ENCODE assay signal across 1 cellular context in the genomic region with DNA sequence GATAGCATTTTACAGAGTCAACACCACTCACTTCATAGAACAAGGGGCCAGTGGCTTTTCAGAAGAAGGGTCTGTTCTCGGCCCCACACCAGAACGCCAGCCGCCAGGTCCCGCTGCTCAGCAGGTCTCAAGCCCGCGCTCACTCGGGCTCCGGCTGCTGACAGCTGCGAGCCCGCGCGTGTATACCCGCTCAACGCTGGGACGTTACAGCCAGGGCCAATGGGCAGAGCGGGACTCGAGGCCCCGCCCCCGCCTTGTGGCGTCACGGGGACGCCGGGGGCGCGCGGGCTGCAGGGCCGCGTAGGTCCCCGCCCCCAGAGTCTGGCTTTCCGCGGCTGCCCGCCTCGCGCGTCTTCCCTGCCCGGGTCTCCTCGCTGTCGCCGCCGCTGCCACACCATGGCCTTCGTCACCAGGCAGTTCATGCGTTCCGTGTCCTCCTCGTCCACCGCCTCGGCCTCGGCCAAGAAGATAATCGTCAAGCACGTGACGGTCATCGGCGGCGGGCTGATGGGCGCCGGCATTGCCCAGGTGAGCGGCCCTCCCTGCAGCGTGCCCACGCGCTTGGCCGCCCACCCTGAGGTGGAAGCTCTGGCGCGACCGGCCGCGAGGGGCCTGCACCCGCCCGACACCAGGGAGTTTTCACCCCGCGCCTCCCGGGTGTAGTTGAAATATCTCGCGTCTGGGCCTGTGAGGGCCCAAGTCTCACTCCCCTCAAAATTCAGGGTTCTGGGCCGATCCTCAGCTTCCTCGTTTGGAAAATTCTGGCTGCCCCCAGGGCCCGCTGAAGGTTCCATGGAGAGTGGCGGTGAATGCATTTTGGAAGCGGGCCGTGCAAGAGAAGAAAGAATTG.
TF ChIP-seq lines count a peak whose summit lies in the region.

A gene (plus strand): TSS at position 353 of the 850 bp plus-strand sequence. CDS start 44 bp downstream, at position 397.

TF ChIP-seq in HEK293, 187 proteins besides CTCF, POLR2A, EP300 and RAD21 (continued from another document):
- TF ChIP-seq ZNF133 (tag by site-specific recombination; IDR thresholded peaks at IDR 0.05) (no peak), ZFHX2 (tag by site-specific recombination; conservative IDR thresholded peaks at IDR 0.05) (peak; percentile 95), ZBTB8A (tag by site-specific recombination; IDR thresholded peaks at IDR 0.05) (peak; percentile 90), ZBTB21 (tag by site-specific recombination; IDR thresholded peaks at IDR 0.05) (peak; percentile 87), ZNF600 (tag by site-specific recombination; IDR thresholded peaks at IDR 0.05) (peak; percentile 39), ZNF121 (tag by site-specific recombination; IDR thresholded peaks at IDR 0.05) (peak; percentile 37; the same call in 1 of the 2 replicates), ZBTB17 (tag by site-specific recombination; IDR thresholded peaks at IDR 0.05) (peak; percentile 11; the same call in 1 of the 2 replicates), ZNF530 (tag by site-specific recombination; IDR thresholded peaks at IDR 0.05; ENCODE audit: low read depth) (no peak), ZBTB7A (tag by site-specific recombination; IDR thresholded peaks at IDR 0.05; ENCODE audit: low read depth) (peak; percentile 13; the same call in 1 of the 2 replicates), ZNF248 (tag by site-specific recombination; IDR thresholded peaks at IDR 0.05) (no peak), ZNF324 (tag by site-specific recombination; IDR thresholded peaks at IDR 0.05) (0 out of 2 replicates have a peak, but pooled peaks have one; percentile 20), ZXDB (tag by site-specific recombination; IDR thresholded peaks at IDR 0.05) (peak; percentile 67), ZNF529 (tag by site-specific recombination; IDR thresholded peaks at IDR 0.05; ENCODE audit: insufficient replicate concordance) (no peak), SP3 (tag by site-specific recombination; IDR thresholded peaks at IDR 0.05) (peak; percentile 60), ZIC2 (tag by site-specific recombination; IDR thresholded peaks at IDR 0.05) (0 out of 2 replicates have a peak, but pooled peaks have one; percentile 21), YY2 (tag by site-specific recombination; IDR thresholded peaks at IDR 0.05) (peak; percentile 72; the same call in 1 of the 2 replicates), KLF10 (tag by site-specific recombination; IDR thresholded peaks at IDR 0.05) (peak; percentile 62; the same call in 1 of the 2 replicates), ZSCAN30 (tag by site-specific recombination; IDR thresholded peaks at IDR 0.05) (peak; percentile 22; the same call in 1 of the 2 replicates), KLF9 (tag by site-specific recombination; IDR thresholded peaks at IDR 0.05; ENCODE audit: low read depth) (peak; percentile 68), ZNF664 (tag by site-specific recombination; IDR thresholded peaks at IDR 0.05) (no peak), ZNF626 (tag by site-specific recombination; IDR thresholded peaks at IDR 0.05) (no peak), ZNF629 (tag by site-specific recombination; IDR thresholded peaks at IDR 0.05) (peak; percentile 96), ZNF335 (tag by site-specific recombination; conservative IDR thresholded peaks at IDR 0.05) (peak; percentile 77), SCRT1 (tag by site-specific recombination; IDR thresholded peaks at IDR 0.05; ENCODE audit: borderline replicate concordance) (no peak), ZBTB20 (tag by site-specific recombination; IDR thresholded peaks at IDR 0.05) (peak; percentile 80), YY1 (tag by site-specific recombination; IDR thresholded peaks at IDR 0.05) (peak; percentile 44; the same call in 1 of the 2 replicates)
- TF ChIP-seq, protein P1, sequence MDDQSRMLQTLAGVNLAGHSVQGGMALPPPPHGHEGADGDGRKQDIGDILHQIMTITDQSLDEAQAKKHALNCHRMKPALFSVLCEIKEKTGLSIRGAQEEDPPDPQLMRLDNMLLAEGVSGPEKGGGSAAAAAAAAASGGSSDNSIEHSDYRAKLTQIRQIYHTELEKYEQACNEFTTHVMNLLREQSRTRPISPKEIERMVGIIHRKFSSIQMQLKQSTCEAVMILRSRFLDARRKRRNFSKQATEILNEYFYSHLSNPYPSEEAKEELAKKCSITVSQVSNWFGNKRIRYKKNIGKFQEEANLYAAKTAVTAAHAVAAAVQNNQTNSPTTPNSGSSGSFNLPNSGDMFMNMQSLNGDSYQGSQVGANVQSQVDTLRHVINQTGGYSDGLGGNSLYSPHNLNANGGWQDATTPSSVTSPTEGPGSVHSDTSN (CRISPR knock-in tag; IDR thresholded peaks at IDR 0.05), result peak; percentile 76
- TF ChIP-seq, protein P2, sequence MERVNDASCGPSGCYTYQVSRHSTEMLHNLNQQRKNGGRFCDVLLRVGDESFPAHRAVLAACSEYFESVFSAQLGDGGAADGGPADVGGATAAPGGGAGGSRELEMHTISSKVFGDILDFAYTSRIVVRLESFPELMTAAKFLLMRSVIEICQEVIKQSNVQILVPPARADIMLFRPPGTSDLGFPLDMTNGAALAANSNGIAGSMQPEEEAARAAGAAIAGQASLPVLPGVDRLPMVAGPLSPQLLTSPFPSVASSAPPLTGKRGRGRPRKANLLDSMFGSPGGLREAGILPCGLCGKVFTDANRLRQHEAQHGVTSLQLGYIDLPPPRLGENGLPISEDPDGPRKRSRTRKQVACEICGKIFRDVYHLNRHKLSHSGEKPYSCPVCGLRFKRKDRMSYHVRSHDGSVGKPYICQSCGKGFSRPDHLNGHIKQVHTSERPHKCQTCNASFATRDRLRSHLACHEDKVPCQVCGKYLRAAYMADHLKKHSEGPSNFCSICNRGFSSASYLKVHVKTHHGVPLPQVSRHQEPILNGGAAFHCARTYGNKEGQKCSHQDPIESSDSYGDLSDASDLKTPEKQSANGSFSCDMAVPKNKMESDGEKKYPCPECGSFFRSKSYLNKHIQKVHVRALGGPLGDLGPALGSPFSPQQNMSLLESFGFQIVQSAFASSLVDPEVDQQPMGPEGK (tag by site-specific recombination; IDR thresholded peaks at IDR 0.05), result peak; percentile 66
- TF ChIP-seq, protein P3, sequence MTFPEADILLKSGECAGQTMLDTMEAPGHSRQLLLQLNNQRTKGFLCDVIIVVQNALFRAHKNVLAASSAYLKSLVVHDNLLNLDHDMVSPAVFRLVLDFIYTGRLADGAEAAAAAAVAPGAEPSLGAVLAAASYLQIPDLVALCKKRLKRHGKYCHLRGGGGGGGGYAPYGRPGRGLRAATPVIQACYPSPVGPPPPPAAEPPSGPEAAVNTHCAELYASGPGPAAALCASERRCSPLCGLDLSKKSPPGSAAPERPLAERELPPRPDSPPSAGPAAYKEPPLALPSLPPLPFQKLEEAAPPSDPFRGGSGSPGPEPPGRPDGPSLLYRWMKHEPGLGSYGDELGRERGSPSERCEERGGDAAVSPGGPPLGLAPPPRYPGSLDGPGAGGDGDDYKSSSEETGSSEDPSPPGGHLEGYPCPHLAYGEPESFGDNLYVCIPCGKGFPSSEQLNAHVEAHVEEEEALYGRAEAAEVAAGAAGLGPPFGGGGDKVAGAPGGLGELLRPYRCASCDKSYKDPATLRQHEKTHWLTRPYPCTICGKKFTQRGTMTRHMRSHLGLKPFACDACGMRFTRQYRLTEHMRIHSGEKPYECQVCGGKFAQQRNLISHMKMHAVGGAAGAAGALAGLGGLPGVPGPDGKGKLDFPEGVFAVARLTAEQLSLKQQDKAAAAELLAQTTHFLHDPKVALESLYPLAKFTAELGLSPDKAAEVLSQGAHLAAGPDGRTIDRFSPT (tag by site-specific recombination; IDR thresholded peaks at IDR 0.05), result peak; percentile 70; the same call in 1 of the 2 replicates
- TF ChIP-seq, protein P4, sequence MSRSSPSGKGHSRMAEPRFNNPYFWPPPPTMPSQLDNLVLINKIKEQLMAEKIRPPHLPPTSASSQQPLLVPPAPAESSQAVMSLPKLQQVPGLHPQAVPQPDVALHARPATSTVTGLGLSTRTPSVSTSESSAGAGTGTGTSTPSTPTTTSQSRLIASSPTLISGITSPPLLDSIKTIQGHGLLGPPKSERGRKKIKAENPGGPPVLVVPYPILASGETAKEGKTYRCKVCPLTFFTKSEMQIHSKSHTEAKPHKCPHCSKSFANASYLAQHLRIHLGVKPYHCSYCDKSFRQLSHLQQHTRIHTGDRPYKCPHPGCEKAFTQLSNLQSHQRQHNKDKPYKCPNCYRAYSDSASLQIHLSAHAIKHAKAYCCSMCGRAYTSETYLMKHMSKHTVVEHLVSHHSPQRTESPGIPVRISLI (tag by site-specific recombination; IDR thresholded peaks at IDR 0.05), result 0 out of 2 replicates have a peak, but pooled peaks have one; percentile 25
- TF ChIP-seq, protein P5, sequence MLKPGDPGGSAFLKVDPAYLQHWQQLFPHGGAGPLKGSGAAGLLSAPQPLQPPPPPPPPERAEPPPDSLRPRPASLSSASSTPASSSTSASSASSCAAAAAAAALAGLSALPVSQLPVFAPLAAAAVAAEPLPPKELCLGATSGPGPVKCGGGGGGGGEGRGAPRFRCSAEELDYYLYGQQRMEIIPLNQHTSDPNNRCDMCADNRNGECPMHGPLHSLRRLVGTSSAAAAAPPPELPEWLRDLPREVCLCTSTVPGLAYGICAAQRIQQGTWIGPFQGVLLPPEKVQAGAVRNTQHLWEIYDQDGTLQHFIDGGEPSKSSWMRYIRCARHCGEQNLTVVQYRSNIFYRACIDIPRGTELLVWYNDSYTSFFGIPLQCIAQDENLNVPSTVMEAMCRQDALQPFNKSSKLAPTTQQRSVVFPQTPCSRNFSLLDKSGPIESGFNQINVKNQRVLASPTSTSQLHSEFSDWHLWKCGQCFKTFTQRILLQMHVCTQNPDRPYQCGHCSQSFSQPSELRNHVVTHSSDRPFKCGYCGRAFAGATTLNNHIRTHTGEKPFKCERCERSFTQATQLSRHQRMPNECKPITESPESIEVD (tag by site-specific recombination; IDR thresholded peaks at IDR 0.05), result no peak
